ENCODE assay signal across 8 cellular contexts in genomic region chr1:161227196-161227871, GRCh38. TPM values are rescaled to one million over a fixed set of nuclear protein-coding genes. Genes with fewer than 3 reads are reported as not detected.
DNase-seq lines count a peak whose midpoint lies in the region; ATAC-seq and TF ChIP-seq lines count a peak whose summit lies in the region.

No MANE protein-coding gene starts in this region.

- peaks cover 55% of the 10 kb centered on the region for H3K4me1 Mint-ChIP-seq in CD14-positive monocyte
- peaks cover 41% of the 10 kb centered on the region for H3K4me1 Mint-ChIP-seq in nephron progenitor cell
- peaks cover 24 to 30% of the 10 kb centered on the region in 2 donors for H3K4me1 Mint-ChIP-seq in stimulated activated naive B cell treated with anti-CD40 and anti-IgM and Interleukin-4, amounts not matched to agents 10 μg/mL and 1 μg/mL and 100 μg/mL, for 72 hours

- peak overlapping the region; percentile 77 to 96 (median 90) for H3K27ac Mint-ChIP-seq in CD14-positive monocyte
- no peak overlapping the region for H3K27ac Mint-ChIP-seq in nephron progenitor cell
- peak overlapping the region; percentile 65 for H3K27ac Mint-ChIP-seq in stimulated activated naive B cell treated with anti-CD40 and anti-IgM and Interleukin-4, amounts not matched to agents 10 μg/mL and 1 μg/mL and 100 μg/mL, for 72 hours

- peak; percentile 33 for ATAC-seq in GM21447 (IDR thresholded peaks at IDR 0.05; ENCODE audit: unreplicated experiment)
- ATAC-seq in stimulated activated naive B cell treated with anti-CD40 and anti-IgM and Interleukin-4, amounts not matched to agents 10 μg/mL and 1 μg/mL and 100 μg/mL, for 72 hours (replicated peaks): peak; percentile 52 to 59

- H3K27me3 Mint-ChIP-seq in CD14-positive monocyte (ENCODE audit: low read depth in 3 of 3) (peaks cover 0 to 5% (median 1%) of the 10 kb centered on the region in 3 donors), nephron progenitor cell (ENCODE audit: low read depth, poor library complexity) (peaks cover 10% of the 10 kb centered on the region)
- H3K27me3 Mint-ChIP-seq in stimulated activated naive B cell treated with anti-CD40 and anti-IgM and Interleukin-4, amounts not matched to agents 10 μg/mL and 1 μg/mL and 100 μg/mL, for 72 hours: peaks cover 18% of the 10 kb centered on the region in 2 donors

- DNase-seq in CD14-positive monocyte (ENCODE audit: low spot score) (peak; percentile 75), LoVo (ENCODE audit: low spot score) (peak; percentile 74), RPMI8226 (peak; percentile 96), fibroblast of the aortic adventitia (ENCODE audit: low read depth) (peak; percentile 82), nephron progenitor cell (peak; percentile 90)
- peak; percentile 75 to 89 for DNase-seq in activated T-helper 1 cell treated with anti-CD3 and anti-CD28 coated beads, Interleukin-2, amount 50 U/mL, for 16 hours (ENCODE audit: low read depth in 1 of 2, low spot score in 1 of 2)
- DNase-seq in stimulated activated naive B cell treated with anti-CD40 and anti-IgM and Interleukin-4, amounts not matched to agents 10 μg/mL and 1 μg/mL and 100 μg/mL, for 72 hours: peak; percentile 64

- H3K9me3 Mint-ChIP-seq in CD14-positive monocyte (peaks cover 0 to 2% (median 0%) of the 10 kb centered on the region in 7 donors), nephron progenitor cell (no peaks in the 10 kb centered on the region)
- no peaks in the 10 kb centered on the region for H3K9me3 Mint-ChIP-seq in stimulated activated naive B cell treated with anti-CD40 and anti-IgM and Interleukin-4, amounts not matched to agents 10 μg/mL and 1 μg/mL and 100 μg/mL, for 72 hours

- TF ChIP-seq CTCF in CD14-positive monocyte (IDR thresholded peaks at IDR 0.05) (peak; percentile 99), fibroblast of the aortic adventitia (IDR thresholded peaks at IDR 0.05; ENCODE audit: insufficient read depth, low read length) (peak; percentile 72), nephron progenitor cell (IDR thresholded peaks at IDR 0.05) (peak; percentile 82)

- intact Hi-C loops in CD14-positive monocyte (cut with micrococcal nuclease): loop anchor here in 1 of 2 donors (5.0 kb wide), 2 partner anchors 85 to 155 kb away; partner anchors contain the start of gene SDHC

- H3K36me3 Mint-ChIP-seq in CD14-positive monocyte (peaks cover 45 to 48% of the 10 kb centered on the region in 2 donors), nephron progenitor cell (ENCODE audit: low read depth) (peaks cover 11% of the 10 kb centered on the region)
- peaks cover 21 to 29% of the 10 kb centered on the region in 2 donors for H3K36me3 Mint-ChIP-seq in stimulated activated naive B cell treated with anti-CD40 and anti-IgM and Interleukin-4, amounts not matched to agents 10 μg/mL and 1 μg/mL and 100 μg/mL, for 72 hours

- peak overlapping the region; percentile 66 to 72 for H3K4me3 Mint-ChIP-seq in CD14-positive monocyte
- peak overlapping the region; percentile 98 for H3K4me3 Mint-ChIP-seq in nephron progenitor cell
- H3K4me3 Mint-ChIP-seq in stimulated activated naive B cell treated with anti-CD40 and anti-IgM and Interleukin-4, amounts not matched to agents 10 μg/mL and 1 μg/mL and 100 μg/mL, for 72 hours: peak overlapping the region; percentile 99 to 100

- peak overlapping the region; percentile 98 for H3K4me3 ChIP-seq in fibroblast of the aortic adventitia (ENCODE audit: low read depth, low read length)

RNA-seq across cellular contexts. Expression of gene TOMM40L, which starts 1.5 kb away (rescaled TPM):
- 1 to 10 TPM; 3.8 to 5.2 TPM for polyA plus RNA-seq in CD14-positive monocyte
- total RNA-seq in fibroblast of the aortic adventitia (ENCODE audit: low replicate concordance): 5.2 and 9.1 TPM in 2 replicates

RNA-seq across cellular contexts. Expression of gene APOA2, which starts 3.9 kb away (rescaled TPM):
- not detected for polyA plus RNA-seq in CD14-positive monocyte
- not detected in 2 replicates for total RNA-seq in fibroblast of the aortic adventitia (ENCODE audit: low replicate concordance)

RNA-seq across cellular contexts. Expression of gene NR1I3, which starts 10.7 kb away (rescaled TPM):
- not detected for polyA plus RNA-seq in CD14-positive monocyte
- not detected in 2 replicates for total RNA-seq in fibroblast of the aortic adventitia (ENCODE audit: low replicate concordance)

RNA-seq across cellular contexts. Expression of gene FCER1G, which starts 12.2 kb away (rescaled TPM):
- polyA plus RNA-seq in CD14-positive monocyte: 1,000 to 10,000 TPM; 2,686 to 4,191 TPM
- total RNA-seq in fibroblast of the aortic adventitia (ENCODE audit: low replicate concordance): not detected in 2 replicates

RNA-seq across cellular contexts. Expression of gene NDUFS2, which starts 25.2 kb away (rescaled TPM):
- 100 to 1,000 TPM; 101 to 119 TPM for polyA plus RNA-seq in CD14-positive monocyte
- total RNA-seq in fibroblast of the aortic adventitia (ENCODE audit: low replicate concordance): 65.4 and 67.5 TPM in 2 replicates

Comparison
In these comparisons a context has a peak if more than half of its experiments do, and no peak if none do; other contexts are left out.
1. Peak in every context shown above with its lines: DNase-seq, ATAC-seq and H3K4me3 ChIP-seq.